27 cellular contexts compared by ENCODE assay signal in genomic region chr3:171616798-171617197, GRCh38.
"Had no signal": no experiment of that assay in that cellular context is flagged by ENCODE, and none has a peak within 500 bp of the region (broad histone marks: within the 10 kb centered on the region; RNA-seq: fewer than 3 reads in every experiment).

No MANE protein-coding gene starts in this region.

- H3K9me3 Mint-ChIP-seq: memory B cell; naive B cell; natural killer cell treated with Interleukin-12 subunit alpha and Interleukin-12 subunit beta and Interleukin-15 and Interleukin-18, amount 100 ng/mL, for 72 hours; stimulated activated naive CD8-positive, alpha-beta T cell treated with anti-CD3 and anti-CD28 coated beads, Interleukin-15, amount 100 ng/mL, for 72 hours had no signal

- DNase-seq: cerebellar nuclear complex; cortex of kidney; effector CD4-positive, alpha-beta T cell; foreskin fibroblast; heart left ventricle; kidney; mucosa of descending colon; naive B cell; nucleus accumbens; stimulated activated CD4-positive, alpha-beta T cell treated with anti-CD3 and anti-CD28 coated beads, Interleukin-12 subunit alpha, Interleukin-12 subunit beta, amount 100 ng/mL, for 4 hours; stimulated activated CD4-positive, alpha-beta T cell treated with anti-CD3 and anti-CD28 coated beads, Interleukin-1b, Interleukin-23, amount 100 ng/mL, for 48 hours; stimulated activated CD4-positive, alpha-beta T cell treated with anti-CD3 and anti-CD28 coated beads, Interleukin-4, amount 100 ng/mL, for 1 hour; stimulated activated CD8-positive, alpha-beta memory T cell treated with anti-CD3 and anti-CD28 coated beads, Interleukin-4, amount 100 ng/mL, for 48 hours; stimulated activated naive CD4-positive, alpha-beta T cell; stimulated activated naive CD8-positive, alpha-beta T cell treated with anti-CD3 and anti-CD28 coated beads, Interleukin-15, amount 100 ng/mL, for 72 hours; transverse colon had no signal

- H3K4me3 ChIP-seq: gastroesophageal sphincter, heart left ventricle, hepatocyte, lung, mucosa of descending colon, smooth muscle cell, suprapubic skin, transverse colon had no signal

- H3K4me1 ChIP-seq: gastroesophageal sphincter, suprapubic skin, transverse colon had no signal

- H3K27ac ChIP-seq: epithelial cell of prostate, gastroesophageal sphincter, heart left ventricle, hepatocyte, suprapubic skin, transverse colon had no signal

- H2AFZ ChIP-seq: hepatocyte had no signal

- H3K27ac Mint-ChIP-seq: memory B cell; naive B cell; natural killer cell treated with Interleukin-12 subunit alpha and Interleukin-12 subunit beta and Interleukin-15 and Interleukin-18, amount 100 ng/mL, for 72 hours; stimulated activated naive CD8-positive, alpha-beta T cell treated with anti-CD3 and anti-CD28 coated beads, Interleukin-15, amount 100 ng/mL, for 72 hours had no signal

- H3K4me2 ChIP-seq: hepatocyte, smooth muscle cell had no signal

- H3K4me1 Mint-ChIP-seq: memory B cell; naive B cell; stimulated activated naive CD8-positive, alpha-beta T cell treated with anti-CD3 and anti-CD28 coated beads, Interleukin-15, amount 100 ng/mL, for 72 hours had no signal

- H3K27me3 Mint-ChIP-seq: natural killer cell treated with Interleukin-12 subunit alpha and Interleukin-12 subunit beta and Interleukin-15 and Interleukin-18, amount 100 ng/mL, for 72 hours had no signal

- H3K27me3 ChIP-seq: gastroesophageal sphincter, heart left ventricle, hepatocyte, suprapubic skin, transverse colon had no signal

- ATAC-seq: esophagus mucosa; gastroesophageal sphincter; heart left ventricle; left lobe of liver; mucosa of descending colon; natural killer cell treated with Interleukin-12 subunit alpha and Interleukin-12 subunit beta and Interleukin-15 and Interleukin-18, amount 100 ng/mL, for 72 hours; sciatic nerve; stimulated activated naive CD8-positive, alpha-beta T cell treated with anti-CD3 and anti-CD28 coated beads, Interleukin-15, amount 100 ng/mL, for 72 hours had no signal

- H3K79me2 ChIP-seq: hepatocyte had no signal

- H3K4me3 Mint-ChIP-seq: memory B cell; naive B cell; natural killer cell treated with Interleukin-12 subunit alpha and Interleukin-12 subunit beta and Interleukin-15 and Interleukin-18, amount 100 ng/mL, for 72 hours; stimulated activated naive CD8-positive, alpha-beta T cell treated with anti-CD3 and anti-CD28 coated beads, Interleukin-15, amount 100 ng/mL, for 72 hours had no signal

- H3K36me3 Mint-ChIP-seq: memory B cell; naive B cell; natural killer cell treated with Interleukin-12 subunit alpha and Interleukin-12 subunit beta and Interleukin-15 and Interleukin-18, amount 100 ng/mL, for 72 hours had no signal

- H3K9me3 ChIP-seq: gastroesophageal sphincter, mucosa of descending colon, suprapubic skin, transverse colon had no signal
